ENCODE assay signal across 23 cellular contexts in the genomic region with DNA sequence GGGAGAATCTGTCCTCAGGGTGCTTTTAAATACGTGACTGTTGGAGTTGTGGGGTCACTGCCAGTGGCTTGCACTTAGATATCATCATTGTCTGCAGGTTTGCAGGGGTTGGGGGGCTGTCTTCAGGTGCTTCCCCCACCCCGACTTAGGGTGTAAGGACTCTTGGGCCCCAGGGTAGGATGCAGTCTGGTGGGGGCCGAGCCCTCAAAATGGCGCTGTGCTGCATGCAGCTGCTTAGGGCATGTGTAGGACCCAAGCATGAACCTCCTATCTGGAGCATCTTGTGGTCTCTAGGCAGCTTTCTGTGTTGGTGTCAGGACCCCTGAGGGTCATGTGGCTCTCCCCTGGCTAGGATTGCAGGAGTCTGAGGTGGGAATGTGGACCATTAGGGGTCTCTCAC. TPM values are rescaled to one million over a fixed set of nuclear protein-coding genes. Genes with fewer than 3 reads are reported as not detected.
"Had no signal": no experiment of that assay in that cellular context is flagged by ENCODE, and none has a peak within 500 bp of the region (broad histone marks: within the 10 kb centered on the region; RNA-seq: fewer than 3 reads in every experiment).

No MANE protein-coding gene starts in this region.

- H3K4me3 ChIP-seq: breast epithelium, Peyer's patch, SJCRH30 had no signal

- H3K9me3 ChIP-seq: breast epithelium, Peyer's patch, SJCRH30, SK-N-SH had no signal

- H3K4me1 ChIP-seq: breast epithelium, Peyer's patch, SJCRH30 had no signal

- H3K27me3 Mint-ChIP-seq: activated naive CD4-positive, alpha-beta T cell treated with anti-CD3 and anti-CD28 coated beads, Interleukin-2, amount 50 U/mL, for 24 hours had no signal

- H3K27ac Mint-ChIP-seq: activated naive CD4-positive, alpha-beta T cell treated with anti-CD3 and anti-CD28 coated beads, Interleukin-2, amount 50 U/mL, for 24 hours; WTC11 had no signal

- H3K4me2 ChIP-seq: SK-N-SH had no signal

- H3K4me1 Mint-ChIP-seq: WTC11 had no signal

- H3K36me3 ChIP-seq: breast epithelium, SJCRH30 had no signal

- H3K27ac ChIP-seq: breast epithelium, Peyer's patch, RWPE1, SJCRH30 had no signal

- ATAC-seq: activated T-cell treated with anti-CD3 and anti-CD28 coated beads, Interleukin-2, amount 50 U/mL, for 4 hours; WTC11 had no signal

- H3K4me3 Mint-ChIP-seq: activated naive CD4-positive, alpha-beta T cell treated with anti-CD3 and anti-CD28 coated beads, Interleukin-2, amount 50 U/mL, for 24 hours; activated T-cell treated with anti-CD3 and anti-CD28 coated beads, Interleukin-2, amount 50 U/mL, for 4 hours; WTC11 had no signal

- DNase-seq: activated CD4-positive, alpha-beta T cell treated with anti-CD3 and anti-CD28 coated beads for 48 hours; activated CD4-positive, alpha-beta T cell treated with anti-CD3 and anti-CD28 coated beads, Interleukin-2, amount 50 U/mL, for 4 hours; activated CD4-positive, CD25-positive, alpha-beta regulatory T cell treated with anti-CD3 and anti-CD28 coated beads, Interleukin-2, amount 50 U/mL, for 72 hours; activated CD8-positive, alpha-beta memory T cell treated with anti-CD3 and anti-CD28 coated beads for 24 hours; activated gamma-delta T cell treated with Interleukin-2 at 50 U/mL for 16 hours; activated T-cell treated with anti-CD3 and anti-CD28 coated beads, Interleukin-2, amount 50 U/mL, for 4 hours; aorta; central memory CD4-positive, alpha-beta T cell; Kasumi-1; NCI-H1105 treated with DMSO at 0.1 percent for 48 hours; NCI-H1436 treated with DMSO at 0.1 percent for 48 hours; NCI-H187; NCI-H2081; NCI-H510A treated with DMSO at 0.1 percent for 48 hours; NCI-H69; Peyer's patch; Right ventricle myocardium superior; SJCRH30; SK-N-SH had no signal

- H3K9ac ChIP-seq: SK-N-SH had no signal

- H3K27me3 ChIP-seq: breast epithelium, Peyer's patch, SJCRH30 had no signal

RNA-seq across cellular contexts. Expression of a gene that starts 55.6 kb away (rescaled TPM):
- total RNA-seq: WTC11 had no signal
